ENCODE assay signal across 14 cellular contexts in the genomic region with DNA sequence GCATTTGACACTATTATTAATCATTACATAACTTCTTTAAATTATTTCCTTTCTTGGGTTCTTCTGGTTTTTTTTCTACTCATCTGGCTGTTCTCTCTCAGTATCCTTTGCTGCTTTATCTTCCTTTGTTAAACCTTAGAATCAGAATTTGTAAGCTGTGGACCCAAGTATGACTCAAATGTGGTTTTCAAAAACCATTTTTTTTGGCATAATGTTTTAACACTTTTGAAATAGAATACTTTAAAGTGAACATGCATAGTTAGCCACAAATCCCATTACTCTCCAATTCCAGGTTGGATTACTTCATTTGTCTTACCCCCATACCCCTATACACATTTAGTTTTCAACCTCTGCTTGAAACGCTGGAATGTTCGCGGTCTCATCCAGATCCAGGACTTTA. TPM values are rescaled to one million over a fixed set of nuclear protein-coding genes. Genes with fewer than 3 reads are reported as not detected.
DNase-seq lines count a peak whose midpoint lies in the region; ATAC-seq and TF ChIP-seq lines count a peak whose summit lies in the region.
"Had no signal": no experiment of that assay in that cellular context is flagged by ENCODE, and none has a peak within 500 bp of the region (broad histone marks: within the 10 kb centered on the region; RNA-seq: fewer than 3 reads in every experiment).

No MANE protein-coding gene starts in this region.

- no peaks in the 10 kb centered on the region for H3K9me3 ChIP-seq in Karpas-422 (ENCODE audit: low read length)

- DNase-seq in GM03348 (ENCODE audit: low spot score) (peak; percentile 19), Karpas-422 (no peak), cardiac fibroblast (ENCODE audit: low read depth in 2 of 2) (peak; percentile 33 to 48), myocyte (ENCODE audit: low read depth) (peak; percentile 42), NCI-H2081 treated with DMSO at 0.1 percent for 48 hours (lab: John Stamatoyannopoulos, UW) (no peak), putamen (ENCODE audit: low spot score) (no peak)
- no peak for DNase-seq in activated CD4-positive, alpha-beta memory T cell treated with anti-CD3 and anti-CD28 coated beads for 36 hours
- DNase-seq: CD8-positive, alpha-beta T cell; NCI-H1048; NCI-H446 treated with DMSO at 0.1 percent for 48 hours; NCI-H748 treated with DMSO at 0.1 percent for 48 hours; Right ventricle myocardium superior had no signal

- no peaks in the 10 kb centered on the region for H4K20me1 ChIP-seq in Karpas-422 (ENCODE audit: insufficient read depth, low read depth, low read length)

- intact Hi-C loops in activated CD4-positive, alpha-beta memory T cell treated with anti-CD3 and anti-CD28 coated beads for 36 hours (cut with micrococcal nuclease), result no loop called here

- no peak overlapping the region for H3K9ac ChIP-seq in Karpas-422 (ENCODE audit: low read length)

- H3K27me3 Mint-ChIP-seq in activated CD4-positive, alpha-beta memory T cell treated with anti-CD3 and anti-CD28 coated beads for 36 hours, result no peaks in the 10 kb centered on the region

- no peak overlapping the region for H3K4me2 ChIP-seq in Karpas-422 (ENCODE audit: low read depth, low read length, poor library complexity, severe bottlenecking)

- H3K9me2 ChIP-seq in Karpas-422 (replicated peaks; ENCODE audit: insufficient read depth, low read length), result no peaks in the 10 kb centered on the region

- H3K9me3 Mint-ChIP-seq in activated CD4-positive, alpha-beta memory T cell treated with anti-CD3 and anti-CD28 coated beads for 36 hours, result no peaks in the 10 kb centered on the region
- H3K9me3 Mint-ChIP-seq: CD8-positive, alpha-beta T cell had no signal

- CTCF ChIA-PET in activated CD4-positive, alpha-beta memory T cell treated with anti-CD3 and anti-CD28 coated beads for 36 hours (lab: Charles Lee), result no interaction called here

- H3K79me2 ChIP-seq in Karpas-422 (ENCODE audit: low read length), result peaks cover 99% of the 10 kb centered on the region

- no peaks in the 10 kb centered on the region for H3K27me3 ChIP-seq in Karpas-422 (ENCODE audit: low read length)

- peaks cover 25% of the 10 kb centered on the region for H3K4me1 ChIP-seq in Karpas-422 (ENCODE audit: low read length)

- peaks cover 8% of the 10 kb centered on the region for H3K36me3 ChIP-seq in Karpas-422 (ENCODE audit: insufficient read depth, low read length)

- no peak for TF ChIP-seq CTCF in cardiac fibroblast (IDR thresholded peaks at IDR 0.05; ENCODE audit: low read depth, low read length)

- no peak overlapping the region for H3K4me3 Mint-ChIP-seq in activated CD4-positive, alpha-beta memory T cell treated with anti-CD3 and anti-CD28 coated beads for 36 hours
- H3K4me3 Mint-ChIP-seq: CD8-positive, alpha-beta T cell had no signal

- peaks cover 15% of the 10 kb centered on the region for H3K36me3 Mint-ChIP-seq in activated CD4-positive, alpha-beta memory T cell treated with anti-CD3 and anti-CD28 coated beads for 36 hours

- no peak overlapping the region for H3K4me3 ChIP-seq in Karpas-422 (ENCODE audit: low read length)
- H3K4me3 ChIP-seq in cardiac fibroblast (replicated peaks in 1 of 2; ENCODE audit: low read depth in 2 of 2, low read length in 2 of 2), result no peak overlapping the region

- 0 out of 2 replicates have a peak overlapping the region, but pooled peaks have one; percentile 6 for H3K27ac ChIP-seq in Karpas-422 (ENCODE audit: low read length)

- ATAC-seq in HG02798 (IDR thresholded peaks at IDR 0.05; ENCODE audit: poor library complexity, unreplicated experiment), result no peak
- ATAC-seq: CD8-positive, alpha-beta T cell; Panc1 had no signal

- no peak overlapping the region for H2AFZ ChIP-seq in Karpas-422 (ENCODE audit: low read length)

- POLR2A ChIA-PET in activated CD4-positive, alpha-beta memory T cell treated with anti-CD3 and anti-CD28 coated beads for 36 hours (lab: Charles Lee), result no interaction called here

- no peak overlapping the region for H3K27ac Mint-ChIP-seq in activated CD4-positive, alpha-beta memory T cell treated with anti-CD3 and anti-CD28 coated beads for 36 hours
- H3K27ac Mint-ChIP-seq: CD8-positive, alpha-beta T cell had no signal

- H3K4me1 Mint-ChIP-seq in activated CD4-positive, alpha-beta memory T cell treated with anti-CD3 and anti-CD28 coated beads for 36 hours (ENCODE audit: low read depth), result peaks cover 6% of the 10 kb centered on the region

RNA-seq across cellular contexts. Expression of a gene that starts 29.0 kb away (rescaled TPM):
- 67.3 and 84.7 TPM in 2 replicates for total RNA-seq in Karpas-422 (2014; rRNA removed; shearing (Covaris generic); ENCODE audit: low replicate concordance)
- 18.4 and 23.4 TPM in 2 replicates for total RNA-seq in myocyte
- 2.8 TPM for polyA plus RNA-seq in myocyte (2012)
- total RNA-seq in activated CD4-positive, alpha-beta memory T cell treated with anti-CD3 and anti-CD28 coated beads for 36 hours, result 10 to 100 TPM; 20.4 to 22.7 TPM

Comparison
In these comparisons a context has a peak if more than half of its experiments do, and no peak if none do; other contexts are left out.
1. DNase-seq: peak in GM03348 (single experiment), cardiac fibroblast (2 of 2) and myocyte (single experiment); none in Karpas-422 (single experiment), activated CD4-positive, alpha-beta memory T cell treated with anti-CD3 and anti-CD28 coated beads for 36 hours (single experiment), NCI-H2081 treated with DMSO at 0.1 percent for 48 hours (single experiment) and putamen (single experiment).